In the genomic region with DNA sequence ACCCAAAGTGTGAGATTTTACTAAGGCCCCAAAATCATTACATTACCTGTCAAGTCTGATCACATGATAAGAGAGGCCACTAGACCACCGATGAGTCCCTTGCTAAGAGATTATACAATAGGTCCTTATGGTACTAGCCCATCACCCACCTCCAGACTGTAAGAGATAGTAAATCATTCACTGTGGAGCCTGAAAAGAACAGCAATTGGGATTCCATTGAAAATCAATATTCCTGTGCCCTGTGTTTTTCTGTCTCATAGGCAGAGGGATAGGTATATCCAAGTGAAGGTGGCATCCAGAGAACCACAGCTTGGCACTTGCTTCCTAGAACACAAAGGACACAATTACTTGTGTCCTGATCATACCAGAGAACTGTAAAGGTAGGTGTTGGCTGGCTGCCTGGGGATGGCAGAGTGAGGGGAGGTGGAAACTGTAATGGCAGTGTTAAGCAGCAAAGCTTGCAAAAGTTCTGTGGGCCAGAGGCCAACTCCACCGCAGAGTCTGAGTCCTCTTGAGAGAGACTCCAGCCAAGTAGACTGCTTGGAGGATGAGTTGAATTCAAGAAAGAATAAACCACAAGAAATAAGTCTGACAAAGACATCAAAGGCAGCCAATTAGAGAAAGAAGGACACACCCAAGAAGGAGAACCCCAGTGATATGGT, we compare ENCODE assay signal across 21 cellular contexts.
A peak's percentile ranks its signal among the peaks of the same experiment; 100 is the strongest.
DNase-seq lines count a peak whose midpoint lies in the region; ATAC-seq and TF ChIP-seq lines count a peak whose summit lies in the region.
"Had no signal": no experiment of that assay in that cellular context is flagged by ENCODE, and none has a peak within 500 bp of the region (broad histone marks: within the 10 kb centered on the region; RNA-seq: fewer than 3 reads in every experiment).

No MANE protein-coding gene starts in this region.

- no peaks in the 10 kb centered on the region for H3K79me2 ChIP-seq in fibroblast of lung (ENCODE audit: control insufficient read depth, insufficient read depth, low read length)

- TF ChIP-seq CTCF in fibroblast of lung (conservative IDR thresholded peaks at IDR 0.05 in 1 of 2, IDR thresholded peaks at IDR 0.05 in 1 of 2; ENCODE audit: low read depth in 1 of 2, low read length in 2 of 2): no peak

- no peak overlapping the region for H3K27ac ChIP-seq in fibroblast of lung (ENCODE audit: insufficient read depth, low read length)
- H3K27ac ChIP-seq: gastrocnemius medialis, KMS-11 had no signal

- H3K9ac ChIP-seq in fibroblast of lung (ENCODE audit: insufficient read depth, low read length): no peak overlapping the region
- H3K9ac ChIP-seq: BLaER1 treated with 17β-estradiol and CSF1 and Interleukin-3, amounts not matched to agents 10 nM and 100 nM; KMS-11 had no signal

- peaks cover 2% of the 10 kb centered on the region for H3K4me1 ChIP-seq in fibroblast of lung (ENCODE audit: control insufficient read depth, extremely low read depth, insufficient read depth, low read length)
- H3K4me1 ChIP-seq: gastrocnemius medialis had no signal

- no peaks in the 10 kb centered on the region for H3K27me3 ChIP-seq in fibroblast of lung (ENCODE audit: control insufficient read depth, insufficient read depth, low read length)
- H3K27me3 ChIP-seq: BLaER1 treated with 17β-estradiol and CSF1 and Interleukin-3, amounts not matched to agents 10 nM and 100 nM; gastrocnemius medialis had no signal

- H3K36me3 ChIP-seq in fibroblast of lung (ENCODE audit: control insufficient read depth, insufficient read depth, low read length): no peaks in the 10 kb centered on the region
- H3K36me3 ChIP-seq: BLaER1 treated with 17β-estradiol and CSF1 and Interleukin-3, amounts not matched to agents 10 nM and 100 nM; gastrocnemius medialis had no signal

- no peaks in the 10 kb centered on the region for H3K9me3 ChIP-seq in fibroblast of lung (ENCODE audit: control insufficient read depth, insufficient read depth, low read depth, low read length)
- H3K9me3 ChIP-seq: gastrocnemius medialis had no signal

- intact Hi-C loops in sciatic nerve (cut with DNase I): no loop called here

- H4K20me1 ChIP-seq in fibroblast of lung (ENCODE audit: control insufficient read depth, extremely low read depth, insufficient read depth, low read length): no peaks in the 10 kb centered on the region
- H4K20me1 ChIP-seq: BLaER1 treated with 17β-estradiol and CSF1 and Interleukin-3, amounts not matched to agents 10 nM and 100 nM had no signal

- ATAC-seq in sciatic nerve: peak; percentile 71
- ATAC-seq: gastrocnemius medialis had no signal

- peak; percentile 49 for DNase-seq in GM04504 (ENCODE audit: low read depth)
- peak; percentile 27 for DNase-seq in RPMI7951 (ENCODE audit: low read depth)
- peak; percentile 50 to 59 for DNase-seq in fibroblast of lung (ENCODE audit: low read depth in 2 of 2)
- DNase-seq in sciatic nerve (ENCODE audit: low spot score): peak; percentile 80
- DNase-seq in NCI-H128 (lab: John Stamatoyannopoulos, UW; ENCODE audit: unreplicated experiment): no peak
- DNase-seq in stimulated activated CD4-positive, alpha-beta T cell treated with anti-CD3 and anti-CD28 coated beads, Interleukin-4, amount 100 ng/mL, for 24 hours: no peak
- DNase-seq in NK-92 treated with Interleukin-12 subunit alpha and Interleukin-12 subunit beta, amount 100 ng/mL, for 24 hours (lab: John Stamatoyannopoulos, UW): no peak
- DNase-seq: activated naive CD8-positive, alpha-beta T cell treated with anti-CD3 and anti-CD28 coated beads, Interleukin-2, amount 10 ng/mL, durations not matched to agents 7 days and 5 days; cerebellar nuclear complex; endodermal cell; naive B cell; NCI-H1417; NCI-H446 treated with DMSO at 0.1 percent for 48 hours; SHP77; stimulated activated CD4-positive, alpha-beta T cell treated with anti-CD3 and anti-CD28 coated beads, Interleukin-15, amount 100 ng/mL, for 24 hours; stimulated activated naive CD4-positive, alpha-beta T cell treated with Interleukin-2 at 50 U/mL for 16 hours; trophoblast cell had no signal

- H3K4me3 ChIP-seq in fibroblast of lung (replicated peaks in 1 of 4; ENCODE audit: control extremely low read depth in 1 of 4, insufficient read depth in 1 of 4, low read depth in 3 of 4, low read length in 4 of 4): no peak overlapping the region
- H3K4me3 ChIP-seq: BLaER1 treated with 17β-estradiol and CSF1 and Interleukin-3, amounts not matched to agents 10 nM and 100 nM; gastrocnemius medialis; lung had no signal

- no peak overlapping the region for H2AFZ ChIP-seq in fibroblast of lung (ENCODE audit: low read length)

- H3K4me2 ChIP-seq in fibroblast of lung (ENCODE audit: extremely low read depth, insufficient read depth, low read length): no peak overlapping the region
- H3K4me2 ChIP-seq: KMS-11 had no signal

Comparison
In these comparisons a context has a peak if more than half of its experiments do, and no peak if none do; other contexts are left out.
1. DNase-seq: peak in GM04504 (single experiment), RPMI7951 (single experiment), fibroblast of lung (2 of 2) and sciatic nerve (single experiment); none in NCI-H128 (single experiment), stimulated activated CD4-positive, alpha-beta T cell treated with anti-CD3 and anti-CD28 coated beads, Interleukin-4, amount 100 ng/mL, for 24 hours (single experiment) and NK-92 treated with Interleukin-12 subunit alpha and Interleukin-12 subunit beta, amount 100 ng/mL, for 24 hours (single experiment).